Comparison of ENCODE assay signal across 24 cellular contexts in genomic region chr1:116367256-116367949, GRCh38.
"Had no signal": no experiment of that assay in that cellular context is flagged by ENCODE, and none has a peak within 500 bp of the region (broad histone marks: within the 10 kb centered on the region; RNA-seq: fewer than 3 reads in every experiment).

No MANE protein-coding gene starts in this region.

- ATAC-seq: activated CD4-positive, alpha-beta T cell treated with anti-CD3 and anti-CD28 coated beads for 36 hours; activated T-cell treated with anti-CD3 and anti-CD28 coated beads, Interleukin-2, amount 50 U/mL, for 72 hours; gastrocnemius medialis; left ventricle myocardium superior had no signal

- DNase-seq: activated B cell treated with CpG ODN at 0.5 μM for 24 hours; activated CD4-positive, alpha-beta T cell treated with anti-CD3 and anti-CD28 coated beads for 36 hours; activated effector memory CD4-positive, alpha-beta T cell treated with anti-CD3 and anti-CD28 coated beads, Interleukin-2, amount 50 U/mL, for 16 hours; activated naive CD4-positive, alpha-beta T cell treated with anti-CD3 and anti-CD28 coated beads for 36 hours; activated T-cell treated with anti-CD3 and anti-CD28 coated beads for 4 hours; activated T-cell treated with anti-CD3 and anti-CD28 coated beads, Interleukin-2, amount 50 U/mL, for 72 hours; amniotic stem cell; caudate nucleus; cortex of kidney; effector memory CD8-positive, alpha-beta T cell; erythroblast; gastrocnemius medialis; glutamatergic neuron; islet precursor cell; left ventricle myocardium superior; naive B cell; nephron progenitor cell; ovary; spleen; stimulated activated naive CD4-positive, alpha-beta T cell; T-helper 2 cell; tibial artery had no signal

- H3K27me3 ChIP-seq: gastrocnemius medialis, ovary, suprapubic skin, tibial artery had no signal

- H3K27ac Mint-ChIP-seq: activated B cell treated with CpG ODN at 0.5 μM for 24 hours; activated CD4-positive, alpha-beta T cell treated with anti-CD3 and anti-CD28 coated beads for 36 hours; activated naive CD4-positive, alpha-beta T cell treated with anti-CD3 and anti-CD28 coated beads for 36 hours; activated T-cell treated with anti-CD3 and anti-CD28 coated beads, Interleukin-2, amount 50 U/mL, for 72 hours; naive B cell; nephron progenitor cell; progenitor cell of endocrine pancreas had no signal

- H3K9me3 ChIP-seq: gastrocnemius medialis, ovary, spleen, suprapubic skin, tibial artery had no signal

- H3K4me3 ChIP-seq: gastrocnemius medialis, ovary, spleen, suprapubic skin, tibial artery had no signal

- H3K36me3 Mint-ChIP-seq: naive B cell had no signal

- H3K27ac ChIP-seq: gastrocnemius medialis, ovary, spleen, suprapubic skin, tibial artery had no signal

- H3K9me3 Mint-ChIP-seq: activated B cell treated with CpG ODN at 0.5 μM for 24 hours; activated naive CD4-positive, alpha-beta T cell treated with anti-CD3 and anti-CD28 coated beads for 36 hours; activated T-cell treated with anti-CD3 and anti-CD28 coated beads, Interleukin-2, amount 50 U/mL, for 72 hours; effector memory CD8-positive, alpha-beta T cell; naive B cell; nephron progenitor cell had no signal

- H3K36me3 ChIP-seq: gastrocnemius medialis, ovary, spleen, suprapubic skin, tibial artery had no signal

- H3K4me1 Mint-ChIP-seq: activated B cell treated with CpG ODN at 0.5 μM for 24 hours had no signal

- H3K4me3 Mint-ChIP-seq: activated B cell treated with CpG ODN at 0.5 μM for 24 hours; activated CD4-positive, alpha-beta T cell treated with anti-CD3 and anti-CD28 coated beads for 36 hours; activated naive CD4-positive, alpha-beta T cell treated with anti-CD3 and anti-CD28 coated beads for 36 hours; activated T-cell treated with anti-CD3 and anti-CD28 coated beads, Interleukin-2, amount 50 U/mL, for 72 hours; effector memory CD8-positive, alpha-beta T cell; naive B cell; nephron progenitor cell had no signal

- H3K27me3 Mint-ChIP-seq: activated CD4-positive, alpha-beta T cell treated with anti-CD3 and anti-CD28 coated beads for 36 hours; effector memory CD8-positive, alpha-beta T cell had no signal
